In genomic region chr6:96925290-96925687, GRCh38 we compare ENCODE assay signal across 9 cellular contexts. TPM values are rescaled to one million over a fixed set of nuclear protein-coding genes. Genes with fewer than 3 reads are reported as not detected.
DNase-seq lines count a peak whose midpoint lies in the region; ATAC-seq and TF ChIP-seq lines count a peak whose summit lies in the region.
"Had no signal": no experiment of that assay in that cellular context is flagged by ENCODE, and none has a peak within 500 bp of the region (broad histone marks: within the 10 kb centered on the region; RNA-seq: fewer than 3 reads in every experiment).

No MANE protein-coding gene starts in this region.

- no peak overlapping the region for H3K27ac ChIP-seq in liver (ENCODE audit: low read depth in 1 of 2, low read length in 2 of 2)
- peak overlapping the region; percentile 32 to 85 for H3K27ac ChIP-seq in testis
- H3K27ac ChIP-seq: neutrophil had no signal

- H3K36me3 ChIP-seq in adipocyte (ENCODE audit: control insufficient read depth, insufficient read depth, low read length, severe bottlenecking): no peaks in the 10 kb centered on the region
- H3K36me3 ChIP-seq in liver (ENCODE audit: control insufficient read depth in 4 of 4, insufficient read depth in 3 of 4, low read depth in 1 of 4, low read length in 3 of 4): no peaks in the 10 kb centered on the region
- no peaks in the 10 kb centered on the region for H3K36me3 ChIP-seq in testis (ENCODE audit: low read depth, missing control alignments)
- H3K36me3 ChIP-seq: neutrophil had no signal

- no peak for ATAC-seq in activated T-cell treated with anti-CD3 and anti-CD28 coated beads, Interleukin-2, amount 50 U/mL, for 72 hours (replicated peaks in 1 of 2)

- peaks cover 9% of the 10 kb centered on the region for H3K27me3 Mint-ChIP-seq in activated T-cell treated with anti-CD3 and anti-CD28 coated beads, Interleukin-2, amount 50 U/mL, for 72 hours (ENCODE audit: low read depth)

- no peak for TF ChIP-seq POLR2A in testis (IDR thresholded peaks at IDR 0.05)

- H3K4me3 Mint-ChIP-seq in activated T-cell treated with anti-CD3 and anti-CD28 coated beads, Interleukin-2, amount 50 U/mL, for 72 hours: peak overlapping the region; percentile 96 to 98

- H3K27ac Mint-ChIP-seq in activated T-cell treated with anti-CD3 and anti-CD28 coated beads, Interleukin-2, amount 50 U/mL, for 72 hours: peak overlapping the region; percentile 81

- TF ChIP-seq RAD21 in liver (IDR thresholded peaks at IDR 0.05): no peak

- WGBS in liver: 51% methylated on average over 8 of the region's 8 CpGs
- 19% methylated on average over 8 of the region's 8 CpGs for WGBS in testis, 2 donors

- intact Hi-C loops in testis (cut with DNase I; ENCODE audit: low total_unique reads): no loop called here

- no peaks in the 10 kb centered on the region for H3K36me3 Mint-ChIP-seq in activated T-cell treated with anti-CD3 and anti-CD28 coated beads, Interleukin-2, amount 50 U/mL, for 72 hours (ENCODE audit: insufficient read depth in 2 of 2)

- H3K4me1 Mint-ChIP-seq in activated T-cell treated with anti-CD3 and anti-CD28 coated beads, Interleukin-2, amount 50 U/mL, for 72 hours (ENCODE audit: low read depth): peaks cover 53% of the 10 kb centered on the region

- no peak for DNase-seq in activated T-cell treated with anti-CD3 and anti-CD28 coated beads, Interleukin-2, amount 50 U/mL, for 72 hours
- DNase-seq in activated T-cell treated with anti-CD3 and anti-CD28 coated beads for 4 hours (no peak), adipocyte (ENCODE audit: low read depth) (peak; percentile 3), testis (no peak), DMS 273 (lab: John Stamatoyannopoulos, UW; ENCODE audit: unreplicated experiment) (no peak), SKM-1 (lab: John Stamatoyannopoulos, UW; ENCODE audit: unreplicated experiment) (no peak)
- no peak for DNase-seq in effector CD4-positive, alpha-beta T cell

- H3K9ac ChIP-seq in adipocyte (ENCODE audit: low read length): no peak overlapping the region
- H3K9ac ChIP-seq in liver (ENCODE audit: low read depth in 1 of 2, low read length in 2 of 2): peak overlapping the region in 1 of 2 donors; percentile 63

- H3K4me1 ChIP-seq in adipocyte (ENCODE audit: control insufficient read depth, insufficient read depth, low read length): peaks cover 6% of the 10 kb centered on the region
- peaks cover 0 to 5% (median 3%) of the 10 kb centered on the region in 4 donors for H3K4me1 ChIP-seq in liver (ENCODE audit: control insufficient read depth in 4 of 4, insufficient read depth in 4 of 4, low read length in 3 of 4)
- H3K4me1 ChIP-seq in testis: no peaks in the 10 kb centered on the region

- TF ChIP-seq CTCF in liver (IDR thresholded peaks at IDR 0.05; ENCODE audit: low read depth, low read length, missing input control): no peak
- TF ChIP-seq CTCF in testis (IDR thresholded peaks at IDR 0.05): no peak

- no peaks in the 10 kb centered on the region for H3K9me3 Mint-ChIP-seq in activated T-cell treated with anti-CD3 and anti-CD28 coated beads, Interleukin-2, amount 50 U/mL, for 72 hours

- H3K9me3 ChIP-seq in adipocyte (ENCODE audit: control insufficient read depth, low read length) (no peaks in the 10 kb centered on the region), liver (ENCODE audit: control insufficient read depth in 4 of 4, low read length in 3 of 4) (no peaks in the 10 kb centered on the region), testis (no peaks in the 10 kb centered on the region)
- H3K9me3 ChIP-seq: neutrophil had no signal

- H3K27me3 ChIP-seq in adipocyte (replicated peaks; ENCODE audit: control insufficient read depth, insufficient read depth, low read length): peaks cover 43% of the 10 kb centered on the region
- H3K27me3 ChIP-seq in liver (ENCODE audit: control insufficient read depth in 4 of 4, insufficient read depth in 4 of 4, low read length in 3 of 4): no peaks in the 10 kb centered on the region
- no peaks in the 10 kb centered on the region for H3K27me3 ChIP-seq in testis

- H3K4me3 ChIP-seq in adipocyte (ENCODE audit: low read length): no peak overlapping the region
- H3K4me3 ChIP-seq in liver (ENCODE audit: low read depth in 1 of 3, low read length in 3 of 3): peak overlapping the region in 2 of 3 donors; percentile 65 to 88
- H3K4me3 ChIP-seq in testis: peak overlapping the region; percentile 61 to 78

TF ChIP-seq in liver, 16 proteins besides CTCF, POLR2A, EP300 and RAD21:
- TF ChIP-seq GABPA (IDR thresholded peaks at IDR 0.05 in 1 of 2, conservative IDR thresholded peaks at IDR 0.05 in 1 of 2) (no peak), NR2F2 (IDR thresholded peaks at IDR 0.05) (no peak), SP1 (IDR thresholded peaks at IDR 0.05) (no peak), ZBTB33 (IDR thresholded peaks at IDR 0.05) (no peak), FOXA1 (IDR thresholded peaks at IDR 0.05) (no peak), TAF1 (conservative IDR thresholded peaks at IDR 0.05) (no peak), REST (IDR thresholded peaks at IDR 0.05) (no peak), ATF3 (IDR thresholded peaks at IDR 0.05) (no peak), YY1 (IDR thresholded peaks at IDR 0.05) (no peak), EGR1 (IDR thresholded peaks at IDR 0.05; ENCODE audit: low read depth in 2 of 2) (no peak), HNF4A (conservative IDR thresholded peaks at IDR 0.05) (no peak), HNF4G (IDR thresholded peaks at IDR 0.05) (no peak), FOXA2 (IDR thresholded peaks at IDR 0.05) (no peak), JUND (IDR thresholded peaks at IDR 0.05) (no peak), RXRA (IDR thresholded peaks at IDR 0.05) (no peak)
- TF ChIP-seq, protein P1, sequence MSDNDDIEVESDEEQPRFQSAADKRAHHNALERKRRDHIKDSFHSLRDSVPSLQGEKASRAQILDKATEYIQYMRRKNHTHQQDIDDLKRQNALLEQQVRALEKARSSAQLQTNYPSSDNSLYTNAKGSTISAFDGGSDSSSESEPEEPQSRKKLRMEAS (IDR thresholded peaks at IDR 0.05): no peak

RNA-seq across cellular contexts. Expression of gene KLHL32, which starts 0.8 kb away (rescaled TPM):
- total RNA-seq in activated T-cell treated with anti-CD3 and anti-CD28 coated beads, Interleukin-2, amount 50 U/mL, for 72 hours: 1 to 10 TPM; 2.1 TPM
- total RNA-seq in liver: under 1 TPM; 0.56 to 0.59 TPM
- under 1 TPM; 0.21 to 0.38 TPM for polyA plus RNA-seq in liver
- total RNA-seq in testis: 1 to 10 TPM; 4.6 to 8.6 TPM
- 2.5 TPM for polyA plus RNA-seq in testis (ENCODE audit: insufficient read depth, low read depth, low replicate concordance)

RNA-seq across cellular contexts. Expression of gene NDUFAF4, which starts 27.6 kb away (rescaled TPM):
- total RNA-seq in activated T-cell treated with anti-CD3 and anti-CD28 coated beads, Interleukin-2, amount 50 U/mL, for 72 hours: 10 to 100 TPM; 53.9 to 63.5 TPM
- total RNA-seq in liver (1 to 10 TPM; 4.9 to 7.2 TPM), testis (10 to 100 TPM; 19.0 to 19.1 TPM)
- polyA plus RNA-seq in liver (10 to 100 TPM; 13.7 to 62.1 TPM), testis (ENCODE audit: insufficient read depth, low read depth, low replicate concordance) (22.2 TPM)

Comparison
In these comparisons a context has a peak if more than half of its experiments do, and no peak if none do; other contexts are left out.
1. H3K27ac ChIP-seq: peak in testis (2 of 2); none in liver (0 of 2).